ENCODE assay signal across 8 cellular contexts in the genomic region with DNA sequence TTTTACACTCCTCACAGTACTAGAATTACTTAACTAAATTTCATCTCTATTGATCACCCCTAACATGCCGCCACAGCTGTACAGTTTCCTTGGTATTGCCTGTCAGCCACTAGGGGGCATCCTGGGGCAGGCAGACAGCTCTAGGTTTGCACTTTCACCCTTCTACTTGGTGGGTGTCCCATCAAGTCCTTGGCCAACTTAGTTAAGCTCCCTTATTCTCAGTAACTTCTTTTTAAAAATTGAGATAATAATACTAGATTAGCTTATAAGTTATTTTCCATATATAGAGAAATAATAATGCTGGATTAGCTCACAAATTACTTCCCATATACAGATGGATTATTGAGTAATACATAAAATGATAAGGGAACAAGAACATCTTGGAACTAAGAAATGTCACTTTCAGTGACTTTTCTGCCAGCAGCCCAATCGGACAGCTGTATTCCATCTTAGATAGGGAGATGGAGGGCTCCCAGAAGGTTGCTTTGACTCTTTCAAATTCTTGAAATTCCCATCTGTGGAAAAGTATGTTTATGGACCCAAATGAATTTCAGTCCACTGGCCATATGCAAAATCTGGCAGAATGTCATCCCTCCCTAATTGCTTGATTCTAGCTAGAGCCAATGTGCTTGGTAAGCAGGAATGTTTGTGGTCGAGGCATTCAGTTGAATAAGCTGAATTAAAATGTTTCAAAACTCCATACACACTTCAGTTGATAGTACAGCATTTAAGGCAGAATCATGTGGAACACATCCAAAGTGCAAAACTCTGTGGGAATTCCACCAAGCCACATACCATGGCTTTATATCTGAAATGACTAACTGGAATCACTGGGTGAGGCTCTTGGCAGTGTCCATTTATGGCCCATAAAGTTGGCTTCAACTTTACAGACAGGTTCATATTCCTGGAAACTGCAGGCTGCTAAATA.
DNase-seq lines count a peak whose midpoint lies in the region; ATAC-seq and TF ChIP-seq lines count a peak whose summit lies in the region.

No MANE protein-coding gene starts in this region.

- H3K27me3 Mint-ChIP-seq in chondrocyte (ENCODE audit: low read depth) = no peaks in the 10 kb centered on the region

- no peaks in the 10 kb centered on the region for H3K9me3 Mint-ChIP-seq in chondrocyte (ENCODE audit: low read depth)

- H3K27ac Mint-ChIP-seq in chondrocyte (ENCODE audit: unreplicated experiment) = peak overlapping the region; percentile 50

- TF ChIP-seq POLR2A in right lobe of liver (IDR thresholded peaks at IDR 0.05) (no peak), stomach (IDR thresholded peaks at IDR 0.05) (no peak)

- no peak for TF ChIP-seq EP300 in stomach (IDR thresholded peaks at IDR 0.05)

- DNase-seq in DMS 273 (lab: John Stamatoyannopoulos, UW; ENCODE audit: unreplicated experiment) (peak; percentile 32), DMS 273 treated with DMSO at 0.1 percent for 48 hours (lab: John Stamatoyannopoulos, UW) (no peak), HPDE6-E6E7 (ENCODE audit: extremely low spot score) (peak; percentile 4), T follicular helper cell (ENCODE audit: low read depth) (peak; percentile 1), chondrocyte (ENCODE audit: low spot score) (no peak), right lobe of liver (peak in 1 of 3 donors; percentile 47), stomach (peak; percentile 46)

- no peak overlapping the region for H3K4me3 Mint-ChIP-seq in chondrocyte (ENCODE audit: unreplicated experiment)

- peak; percentile 88 for ATAC-seq in GM21447 (IDR thresholded peaks at IDR 0.05; ENCODE audit: unreplicated experiment)
- ATAC-seq in right lobe of liver = peak; percentile 53 to 63 (median 56)

- no peaks in the 10 kb centered on the region for H3K9me3 ChIP-seq in right lobe of liver
- no peaks in the 10 kb centered on the region for H3K9me3 ChIP-seq in stomach

- intact Hi-C loops in right lobe of liver (cut with DNase I) (no loop called here), stomach (cut with DNase I; ENCODE audit: low total_unique reads) (no loop called here)

- no peak overlapping the region for H3K27ac ChIP-seq in right lobe of liver
- no peak overlapping the region for H3K27ac ChIP-seq in stomach

- no peak overlapping the region for H3K4me3 ChIP-seq in right lobe of liver
- H3K4me3 ChIP-seq in stomach = no peak overlapping the region

- H3K4me1 ChIP-seq in right lobe of liver (no peaks in the 10 kb centered on the region), stomach (peaks cover 0 to 10% (median 0%) of the 10 kb centered on the region in 4 donors)

- no peaks in the 10 kb centered on the region for H3K36me3 Mint-ChIP-seq in chondrocyte (ENCODE audit: low read depth)

- H3K27me3 ChIP-seq in right lobe of liver = no peaks in the 10 kb centered on the region
- H3K27me3 ChIP-seq in stomach = no peaks in the 10 kb centered on the region

- 63% methylated on average over 3 of the region's 3 CpGs for WGBS in right lobe of liver (ENCODE audit: insufficient coverage, low coverage, low lambda C conversion rate, missing lambda C conversion rate)
- WGBS in stomach, 5 donors = 53 to 75% (median 66%) methylated on average over 3 of the region's 3 CpGs

- peaks cover 29% of the 10 kb centered on the region for H3K4me1 Mint-ChIP-seq in chondrocyte (ENCODE audit: low read depth)

- H3K36me3 ChIP-seq in right lobe of liver = no peaks in the 10 kb centered on the region
- H3K36me3 ChIP-seq in stomach = no peaks in the 10 kb centered on the region

- TF ChIP-seq CTCF in chondrocyte (IDR thresholded peaks at IDR 0.05) = peak; percentile 78
- TF ChIP-seq CTCF in right lobe of liver (IDR thresholded peaks at IDR 0.05) = peak; percentile 40 to 64 (median 56)
- TF ChIP-seq CTCF in stomach (IDR thresholded peaks at IDR 0.05) = peak in 5 of 7 experiments; percentile 32 to 70 (median 60)

Comparison
In these comparisons a context has a peak if more than half of its experiments do, and no peak if none do; other contexts are left out.
1. DNase-seq: peak in DMS 273 (single experiment), HPDE6-E6E7 (single experiment), T follicular helper cell (single experiment) and stomach (single experiment); none in DMS 273 treated with DMSO at 0.1 percent for 48 hours (single experiment) and chondrocyte (single experiment).
2. Peak in every context shown above with its lines, with median percentiles within 50 percentile points of each other: CTCF ChIP-seq.